Comparison of ENCODE assay signal across 18 cellular contexts in genomic region chr3:117735481-117736101, GRCh38.
DNase-seq lines count a peak whose midpoint lies in the region; ATAC-seq and TF ChIP-seq lines count a peak whose summit lies in the region.
"Had no signal": no experiment of that assay in that cellular context is flagged by ENCODE, and none has a peak within 500 bp of the region (broad histone marks: within the 10 kb centered on the region; RNA-seq: fewer than 3 reads in every experiment).

No MANE protein-coding gene starts in this region.

- no peaks in the 10 kb centered on the region for H3F3A ChIP-seq in smooth muscle cell (ENCODE audit: low read depth)

- no peaks in the 10 kb centered on the region for H3K79me2 ChIP-seq in smooth muscle cell (ENCODE audit: low read depth)

- TF ChIP-seq EP300 in ovary (IDR thresholded peaks at IDR 0.05): no peak

- peaks cover 0 to 22% (median 0%) of the 10 kb centered on the region in 11 donors for H3K9me3 Mint-ChIP-seq in naive thymus-derived CD4-positive, alpha-beta T cell

- no peak for TF ChIP-seq CTCF in RWPE1 (conservative IDR thresholded peaks at IDR 0.05; ENCODE audit: low read depth)
- no peak for TF ChIP-seq CTCF in fibroblast of mammary gland (conservative IDR thresholded peaks at IDR 0.05; ENCODE audit: control insufficient read depth, insufficient read depth, low read depth, low read length)
- TF ChIP-seq CTCF in smooth muscle cell (IDR thresholded peaks at IDR 0.05; ENCODE audit: borderline replicate concordance, insufficient read depth, poor library complexity, severe bottlenecking): no peak
- no peak for TF ChIP-seq CTCF in ovary (IDR thresholded peaks at IDR 0.05)

- no peak overlapping the region for H3K9ac ChIP-seq in smooth muscle cell (ENCODE audit: low read depth)

- H3K36me3 ChIP-seq in smooth muscle cell (ENCODE audit: low read depth): no peaks in the 10 kb centered on the region
- no peaks in the 10 kb centered on the region for H3K36me3 ChIP-seq in naive thymus-derived CD4-positive, alpha-beta T cell (ENCODE audit: control insufficient read depth in 2 of 3, insufficient read depth in 3 of 3, low read length in 3 of 3)
- H3K36me3 ChIP-seq in ovary: no peaks in the 10 kb centered on the region
- H3K36me3 ChIP-seq: left ventricle myocardium inferior, transverse colon had no signal

- no peaks in the 10 kb centered on the region for H3K9me3 ChIP-seq in smooth muscle cell (replicated peaks; ENCODE audit: low read depth)
- no peaks in the 10 kb centered on the region for H3K9me3 ChIP-seq in naive thymus-derived CD4-positive, alpha-beta T cell (ENCODE audit: control insufficient read depth in 2 of 3, low read length in 3 of 3)
- H3K9me3 ChIP-seq in ovary: no peaks in the 10 kb centered on the region
- H3K9me3 ChIP-seq: left ventricle myocardium inferior, transverse colon had no signal

- no peaks in the 10 kb centered on the region for H3K27me3 Mint-ChIP-seq in naive thymus-derived CD4-positive, alpha-beta T cell

- TF ChIP-seq POLR2A in ovary (IDR thresholded peaks at IDR 0.05): no peak

- no peaks in the 10 kb centered on the region for H3K36me3 Mint-ChIP-seq in naive thymus-derived CD4-positive, alpha-beta T cell

- no peak overlapping the region for H3K27ac Mint-ChIP-seq in naive thymus-derived CD4-positive, alpha-beta T cell

- H3K27ac ChIP-seq in RWPE1 (no peak overlapping the region), smooth muscle cell (ENCODE audit: low read depth) (peak overlapping the region; percentile 14), ovary (no peak overlapping the region)
- no peak overlapping the region for H3K27ac ChIP-seq in naive thymus-derived CD4-positive, alpha-beta T cell (ENCODE audit: low read depth, low read length)
- H3K27ac ChIP-seq: 22Rv1, left ventricle myocardium inferior, transverse colon had no signal

- H3K27me3 ChIP-seq in smooth muscle cell (ENCODE audit: low read depth) (no peaks in the 10 kb centered on the region), ovary (no peaks in the 10 kb centered on the region)
- H3K27me3 ChIP-seq in naive thymus-derived CD4-positive, alpha-beta T cell (ENCODE audit: control insufficient read depth in 2 of 2, insufficient read depth in 2 of 2, low read length in 2 of 2): no peaks in the 10 kb centered on the region
- H3K27me3 ChIP-seq: transverse colon had no signal

- H3K4me1 ChIP-seq in smooth muscle cell (ENCODE audit: low read depth) (no peaks in the 10 kb centered on the region), ovary (ENCODE audit: insufficient read depth) (no peaks in the 10 kb centered on the region)
- no peaks in the 10 kb centered on the region for H3K4me1 ChIP-seq in naive thymus-derived CD4-positive, alpha-beta T cell (ENCODE audit: control insufficient read depth in 2 of 2, insufficient read depth in 2 of 2, low read length in 2 of 2)
- H3K4me1 ChIP-seq: left ventricle myocardium inferior, transverse colon had no signal

- intact Hi-C loops in naive thymus-derived CD4-positive, alpha-beta T cell (cut with micrococcal nuclease): no loop called here
- intact Hi-C loops in ovary (cut with DNase I): no loop called here

- H3K4me3 ChIP-seq in fibroblast of mammary gland (ENCODE audit: control insufficient read depth, low read depth, low read length) (no peak overlapping the region), smooth muscle cell (no peak overlapping the region), ovary (no peak overlapping the region)
- H3K4me3 ChIP-seq in naive thymus-derived CD4-positive, alpha-beta T cell (ENCODE audit: low read length): no peak overlapping the region
- H3K4me3 ChIP-seq: left ventricle myocardium inferior, transverse colon had no signal

- no peak for ATAC-seq in naive thymus-derived CD4-positive, alpha-beta T cell

- H3K4me1 Mint-ChIP-seq in naive thymus-derived CD4-positive, alpha-beta T cell: no peaks in the 10 kb centered on the region

- peak; percentile 17 for DNase-seq in DMS53 (lab: John Stamatoyannopoulos, UW)
- DNase-seq in DMS53 treated with DMSO at 0.1 percent for 48 hours (lab: John Stamatoyannopoulos, UW; ENCODE audit: unreplicated experiment): no peak
- DNase-seq in RWPE1 (ENCODE audit: low spot score): peak; percentile 59
- DNase-seq in fibroblast of mammary gland (ENCODE audit: low read depth): peak; percentile 52
- DNase-seq in smooth muscle cell (lab: John Stamatoyannopoulos, UW; ENCODE audit: unreplicated experiment): no peak
- no peak for DNase-seq in NK-92 treated with Interleukin-12 subunit alpha and Interleukin-12 subunit beta, amount 100 ng/mL, for 24 hours (lab: John Stamatoyannopoulos, UW)
- DNase-seq in naive thymus-derived CD4-positive, alpha-beta T cell: no peak
- DNase-seq in ovary: no peak
- DNase-seq: DMS79 treated with DMSO at 0.1 percent for 48 hours; GOT3; head of caudate nucleus; left ventricle myocardium inferior; NCI-H1417; NCI-H69; SIG-M5; stimulated activated CD4-positive, alpha-beta T cell treated with anti-CD3 and anti-CD28 coated beads, Interleukin-15, amount 100 ng/mL, for 24 hours; transverse colon had no signal

- H3K4me2 ChIP-seq in smooth muscle cell: no peak overlapping the region

- POLR2A ChIA-PET in RWPE1 (lab: Yijun Ruan, JAX; ENCODE audit: low non-redundant PET): no interaction called here
- POLR2A ChIA-PET in naive thymus-derived CD4-positive, alpha-beta T cell (lab: Charles Lee): no interaction called here

- WGBS in smooth muscle cell (ENCODE audit: low lambda C conversion rate): 44% methylated on average over 2 of the region's 2 CpGs
- WGBS in ovary, 3 donors: 45 to 51% (median 49%) methylated on average over 2 of the region's 2 CpGs

- no peak overlapping the region for H2AFZ ChIP-seq in smooth muscle cell (ENCODE audit: low read depth)

- H3K4me3 Mint-ChIP-seq in naive thymus-derived CD4-positive, alpha-beta T cell: no peak overlapping the region

- H4K20me1 ChIP-seq in smooth muscle cell (ENCODE audit: low read depth): no peaks in the 10 kb centered on the region

- CTCF ChIA-PET in RWPE1 (lab: Yijun Ruan, JAX): no interaction called here
- CTCF ChIA-PET in naive thymus-derived CD4-positive, alpha-beta T cell (lab: Charles Lee): no interaction called here

Comparison
In these comparisons a context has a peak if more than half of its experiments do, and no peak if none do; other contexts are left out.
1. DNase-seq: peak in DMS53 (single experiment), RWPE1 (single experiment) and fibroblast of mammary gland (single experiment); none in DMS53 treated with DMSO at 0.1 percent for 48 hours (single experiment), smooth muscle cell (single experiment), NK-92 treated with Interleukin-12 subunit alpha and Interleukin-12 subunit beta, amount 100 ng/mL, for 24 hours (single experiment), naive thymus-derived CD4-positive, alpha-beta T cell (0 of 9) and ovary (0 of 5).